ENCODE assay signal across 8 cellular contexts in the genomic region with DNA sequence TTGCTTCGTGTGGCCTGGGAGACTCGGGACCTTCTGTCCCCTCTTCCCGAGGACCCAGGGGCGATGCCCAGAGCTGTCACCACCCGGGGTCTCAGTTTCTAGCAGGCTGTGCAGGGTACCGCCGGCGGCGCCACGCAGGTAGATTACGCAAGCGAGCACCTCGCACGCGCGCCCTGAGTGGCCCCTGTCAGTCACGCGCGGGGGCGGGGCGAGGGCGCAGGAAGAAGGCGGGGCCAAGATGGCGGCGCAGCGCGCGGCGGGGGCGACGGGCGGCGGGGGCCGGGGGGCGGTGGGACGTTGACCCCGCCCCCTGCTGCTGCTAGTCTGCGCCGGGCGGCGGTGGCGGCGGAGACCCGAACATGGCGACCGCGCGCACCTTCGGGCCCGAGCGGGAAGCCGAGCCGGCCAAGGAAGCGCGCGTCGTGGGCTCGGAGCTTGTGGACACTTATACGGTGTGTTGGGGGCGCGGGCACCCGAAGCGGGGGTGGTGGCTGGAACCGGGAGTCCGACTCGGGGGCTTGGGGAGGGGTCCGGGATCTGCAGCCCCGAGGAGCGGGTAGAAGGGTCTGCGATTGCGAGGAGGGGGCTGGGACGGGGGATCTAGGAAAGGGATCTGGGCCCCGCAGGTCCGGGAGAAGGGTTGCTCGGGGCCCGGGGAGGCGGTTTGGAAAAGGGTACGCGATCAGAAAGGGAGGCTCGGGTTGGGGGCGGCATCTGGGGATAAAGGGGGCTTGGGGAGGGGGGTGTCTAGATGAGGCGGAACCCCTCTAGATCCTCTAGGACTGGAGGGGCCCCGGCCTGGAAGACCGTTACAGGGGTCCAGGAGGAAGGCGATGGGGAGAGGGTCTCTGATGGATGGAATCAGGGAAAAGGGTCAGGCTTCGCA. TPM values are rescaled to one million over a fixed set of nuclear protein-coding genes. Genes with fewer than 3 reads are reported as not detected.
DNase-seq lines count a peak whose midpoint lies in the region; ATAC-seq, FAIRE-seq and TF ChIP-seq lines count a peak whose summit lies in the region.

Gene NISCH (plus strand): TSS at position 322 of the 886 bp plus-strand sequence. CDS start 38 bp downstream, at position 360.

- TF ChIP-seq CTCF in chondrocyte (IDR thresholded peaks at IDR 0.05) = no peak

- H3K27me3 Mint-ChIP-seq in chondrocyte (ENCODE audit: low read depth) = no peaks in the 10 kb centered on the region

- peak; percentile 80 for FAIRE-seq in GM18507 (lab: Jason Lieb, UNC)

- peak within 1 kb of the TSS; percentile 97 for H3K27ac Mint-ChIP-seq in chondrocyte (ENCODE audit: unreplicated experiment)

- H3K27me3 ChIP-seq in layer of hippocampus (ENCODE audit: control insufficient read depth, insufficient read depth, low read length) = no peaks in the 10 kb centered on the region

- peak within 1 kb of the TSS; percentile 98 for H3K27ac ChIP-seq in layer of hippocampus (ENCODE audit: low read depth, low read length)

- H3K9me3 Mint-ChIP-seq in chondrocyte (ENCODE audit: low read depth) = no peaks in the 10 kb centered on the region

- peaks cover 12% of the 10 kb centered on the region for H3K36me3 Mint-ChIP-seq in chondrocyte (ENCODE audit: low read depth)

- H3K4me1 Mint-ChIP-seq in chondrocyte (ENCODE audit: low read depth) = peaks cover 34% of the 10 kb centered on the region

- peak; percentile 79 for ATAC-seq in HG02981 (IDR thresholded peaks at IDR 0.05; ENCODE audit: unreplicated experiment)

- DNase-seq in 8988T (peak; percentile 94), GM18507 (ENCODE audit: extremely low spot score, insufficient read length, low read depth) (peak; percentile 92), NCI-H446 treated with DMSO at 0.1 percent for 48 hours (lab: John Stamatoyannopoulos, UW) (peak; percentile 20), chondrocyte (ENCODE audit: low spot score) (no peak)
- DNase-seq in activated CD4-positive, alpha-beta T cell treated with anti-CD3 and anti-CD28 coated beads for 24 hours (ENCODE audit: low read depth in 2 of 2) = peak; percentile 97
- peak; percentile 99 for DNase-seq in stimulated activated CD4-positive, alpha-beta T cell treated with anti-CD3 and anti-CD28 coated beads, Interleukin-1b, Interleukin-23, amount 100 ng/mL, for 4 hours (ENCODE audit: low read depth in 2 of 2)

- peak within 1 kb of the TSS; percentile 100 for H3K4me3 Mint-ChIP-seq in chondrocyte (ENCODE audit: unreplicated experiment)

RNA-seq across cellular contexts. Expression of gene NISCH, which starts in this region (rescaled TPM):
- total RNA-seq in chondrocyte = 97.6 to 121 TPM (median 101 TPM) in 3 replicates
